In genomic region chr9:89467278-89467625, GRCh38 we compare ENCODE assay signal across 9 cellular contexts. TPM values are rescaled to one million over a fixed set of nuclear protein-coding genes. Genes with fewer than 3 reads are reported as not detected.
DNase-seq lines count a peak whose midpoint lies in the region; ATAC-seq and TF ChIP-seq lines count a peak whose summit lies in the region.
"Had no signal": no experiment of that assay in that cellular context is flagged by ENCODE, and none has a peak within 500 bp of the region (broad histone marks: within the 10 kb centered on the region; RNA-seq: fewer than 3 reads in every experiment).

No MANE protein-coding gene starts in this region.

- no peaks in the 10 kb centered on the region for H3K9me2 ChIP-seq in OCI-LY7 (ENCODE audit: insufficient read depth, low read length)

- no peaks in the 10 kb centered on the region for H4K20me1 ChIP-seq in OCI-LY7 (ENCODE audit: insufficient read depth, low read length)

- H3K4me2 ChIP-seq in OCI-LY7 (ENCODE audit: low read length): peak overlapping the region; percentile 43
- H3K4me2 ChIP-seq: KMS-11 had no signal

- H2AFZ ChIP-seq in OCI-LY7 (ENCODE audit: low read length): no peak overlapping the region

- TF ChIP-seq CTCF in OCI-LY7 (conservative IDR thresholded peaks at IDR 0.05; ENCODE audit: low read length) (no peak), natural killer cell (IDR thresholded peaks at IDR 0.05) (no peak)

- H3K27ac Mint-ChIP-seq in natural killer cell: peak overlapping the region; percentile 80 to 94

- BruUV-seq in OCI-LY7 (replicated peaks; lab: Mats Ljungman, UMichigan): no TSS peak

- POLR2A ChIA-PET in OCI-LY7 (lab: Charles Lee): no interaction called here

- H3K9me3 ChIP-seq in OCI-LY7 (ENCODE audit: low read length) (no peaks in the 10 kb centered on the region), aorta (ENCODE audit: control insufficient read depth, low read length) (no peaks in the 10 kb centered on the region)

- 82 to 85% methylated on average over 3 to 4 of the region's 4 CpGs for WGBS in aorta, 2 donors

- peaks cover 95% of the 10 kb centered on the region in 2 donors for H3K4me1 Mint-ChIP-seq in natural killer cell

- intact Hi-C loops in OCI-LY7 (cut with micrococcal nuclease; ENCODE audit: unreplicated experiment) (no loop called here), natural killer cell (cut with micrococcal nuclease) (no loop called here), aorta (cut with DNase I) (no loop called here)

- peak overlapping the region; percentile 63 for H3K4me3 Mint-ChIP-seq in natural killer cell

- H3K4me3 ChIP-seq in OCI-LY7 (ENCODE audit: low read depth, low read length, poor library complexity, severe bottlenecking): no peak overlapping the region
- H3K4me3 ChIP-seq in aorta (ENCODE audit: low read length in 2 of 2): no peak overlapping the region

- H3K36me3 ChIP-seq in OCI-LY7 (ENCODE audit: insufficient read depth, low read length) (no peaks in the 10 kb centered on the region), aorta (ENCODE audit: control insufficient read depth in 1 of 2, insufficient read depth in 2 of 2, low read length in 1 of 2) (no peaks in the 10 kb centered on the region)

- no peaks in the 10 kb centered on the region for H3K27me3 Mint-ChIP-seq in natural killer cell (ENCODE audit: low read depth in 2 of 2)

- H3K79me2 ChIP-seq in OCI-LY7 (ENCODE audit: insufficient read depth, low read depth, low read length): no peaks in the 10 kb centered on the region

- ATAC-seq in GM19351 (IDR thresholded peaks at IDR 0.05; ENCODE audit: unreplicated experiment) (peak; percentile 21), HG02571 (IDR thresholded peaks at IDR 0.05; ENCODE audit: unreplicated experiment) (peak; percentile 6), natural killer cell (no peak), aorta (ENCODE audit: low FRiP score) (no peak), HG02938 (IDR thresholded peaks at IDR 0.05; ENCODE audit: unreplicated experiment) (no peak)

- CTCF ChIA-PET in OCI-LY7 (lab: Charles Lee; ENCODE audit: unreplicated experiment): no interaction called here

- H3K4me1 ChIP-seq in OCI-LY7 (ENCODE audit: insufficient read depth, low read length, poor library complexity, severe bottlenecking): peaks cover 65% of the 10 kb centered on the region
- no peaks in the 10 kb centered on the region for H3K4me1 ChIP-seq in aorta (ENCODE audit: control insufficient read depth in 1 of 2, insufficient read depth in 2 of 2, low read length in 2 of 2)

- no peaks in the 10 kb centered on the region for H3K27me3 ChIP-seq in aorta (ENCODE audit: control insufficient read depth in 1 of 2, insufficient read depth in 2 of 2, low read length in 1 of 2)

- DNase-seq in OCI-LY7 (ENCODE audit: low spot score): peak; percentile 36
- no peak for DNase-seq in natural killer cell
- DNase-seq in aorta: no peak
- DNase-seq in activated gamma-delta T cell (lab: John Stamatoyannopoulos, UW): no peak
- DNase-seq: effector CD4-positive, alpha-beta T cell had no signal

- H3K9me3 Mint-ChIP-seq in natural killer cell: no peaks in the 10 kb centered on the region

- H3K27ac ChIP-seq in OCI-LY7 (ENCODE audit: low read depth, low read length, poor library complexity, severe bottlenecking): no peak overlapping the region
- no peak overlapping the region for H3K27ac ChIP-seq in aorta (ENCODE audit: low read depth in 1 of 2, low read length in 2 of 2)
- H3K27ac ChIP-seq: KMS-11 had no signal

- H3K36me3 Mint-ChIP-seq in natural killer cell: no peaks in the 10 kb centered on the region

RNA-seq across cellular contexts. Expression of gene SEMA4D, which starts 30.7 kb away (rescaled TPM):
- total RNA-seq in OCI-LY7 (2014; rRNA removed; shearing (Covaris generic)): 28.5 and 33.7 TPM in 2 replicates
- total RNA-seq in OCI-LY7 (2022) (52.8 and 60.5 TPM in 2 replicates), natural killer cell (100 to 1,000 TPM; 354 to 448 (median 420) TPM), aorta (10 to 100 TPM; 24.7 to 26.2 TPM)
- 1 to 10 TPM; 1.4 to 2.4 TPM for polyA plus RNA-seq in aorta

Comparison
In these comparisons a context has a peak if more than half of its experiments do, and no peak if none do; other contexts are left out.
1. ATAC-seq: peak in GM19351 (single experiment) and HG02571 (single experiment); none in natural killer cell (0 of 3), aorta (single experiment) and HG02938 (single experiment).
2. RNA of gene SEMA4D, which starts 30.7 kb away (total RNA-seq): 354 to 448 TPM in natural killer cell; 28.5 to 60.5 TPM in OCI-LY7 and 24.7 to 26.2 TPM in aorta; every median in the first group is over 4 times any median in the second.